Comparison of ENCODE assay signal across 13 cellular contexts in genomic region chr5:1125030-1125357, GRCh38. TPM values are rescaled to one million over a fixed set of nuclear protein-coding genes. Genes with fewer than 3 reads are reported as not detected.
DNase-seq lines count a peak whose midpoint lies in the region; ATAC-seq, FAIRE-seq and TF ChIP-seq lines count a peak whose summit lies in the region.
"Had no signal": no experiment of that assay in that cellular context is flagged by ENCODE, and none has a peak within 500 bp of the region (broad histone marks: within the 10 kb centered on the region; RNA-seq: fewer than 3 reads in every experiment).

No MANE protein-coding gene starts in this region.

- CTCF ChIA-PET in activated CD8-positive, alpha-beta memory T cell treated with anti-CD3 and anti-CD28 coated beads, Interleukin-2, amount 10 ng/mL, durations not matched to agents 7 days and 5 days (lab: Charles Lee), result interaction anchor here (0.6 kb wide), 1 partner anchor 105 kb away, joined by 3 read pairs; no protein-coding TSS in a partner anchor
- CTCF ChIA-PET in activated naive CD4-positive, alpha-beta T cell treated with anti-CD3 and anti-CD28 coated beads, Interleukin-2, amount 10 ng/mL, durations not matched to agents 7 days and 5 days (lab: Charles Lee), result interaction anchor here (0.6 kb wide), 1 partner anchor 312 kb away, joined by 3 read pairs; no protein-coding TSS in a partner anchor

- H3K36me3 ChIP-seq in gastroesophageal sphincter (no peaks in the 10 kb centered on the region), pancreas (no peaks in the 10 kb centered on the region)
- H3K36me3 ChIP-seq: thyroid gland had no signal

- no peak for TF ChIP-seq EP300 in gastroesophageal sphincter (IDR thresholded peaks at IDR 0.05)

- H3K4me1 ChIP-seq in gastroesophageal sphincter (peaks cover 0 to 33% (median 7%) of the 10 kb centered on the region in 3 donors), pancreas (peaks cover 37 to 57% (median 48%) of the 10 kb centered on the region in 3 donors)

- no peaks in the 10 kb centered on the region for H3K4me1 Mint-ChIP-seq in activated CD8-positive, alpha-beta memory T cell treated with anti-CD3 and anti-CD28 coated beads, Interleukin-2, amount 10 ng/mL, durations not matched to agents 7 days and 5 days
- no peaks in the 10 kb centered on the region for H3K4me1 Mint-ChIP-seq in activated naive CD4-positive, alpha-beta T cell treated with anti-CD3 and anti-CD28 coated beads, Interleukin-2, amount 10 ng/mL, durations not matched to agents 7 days and 5 days

- intact Hi-C loops in pancreas (cut with DNase I), result no loop called here

- no peak for TF ChIP-seq POLR2A in gastroesophageal sphincter (IDR thresholded peaks at IDR 0.05)

- TF ChIP-seq CTCF in gastroesophageal sphincter (IDR thresholded peaks at IDR 0.05) (no peak), pancreas (IDR thresholded peaks at IDR 0.05) (no peak)

- WGBS in gastroesophageal sphincter (ENCODE audit: low coverage in 1 of 2), 2 donors, result 24 to 68% methylated on average over 6 of the region's 6 CpGs
- 24 to 26% methylated on average over 6 of the region's 6 CpGs for WGBS in pancreas, 2 donors

- no peaks in the 10 kb centered on the region for H3K27me3 Mint-ChIP-seq in activated CD8-positive, alpha-beta memory T cell treated with anti-CD3 and anti-CD28 coated beads, Interleukin-2, amount 10 ng/mL, durations not matched to agents 7 days and 5 days
- H3K27me3 Mint-ChIP-seq in activated naive CD4-positive, alpha-beta T cell treated with anti-CD3 and anti-CD28 coated beads, Interleukin-2, amount 10 ng/mL, durations not matched to agents 7 days and 5 days, result peaks cover 58% of the 10 kb centered on the region

- H3K27me3 ChIP-seq in gastroesophageal sphincter, result no peaks in the 10 kb centered on the region
- no peaks in the 10 kb centered on the region for H3K27me3 ChIP-seq in pancreas
- H3K27me3 ChIP-seq: thyroid gland had no signal

- no peaks in the 10 kb centered on the region for H3K36me3 Mint-ChIP-seq in activated CD8-positive, alpha-beta memory T cell treated with anti-CD3 and anti-CD28 coated beads, Interleukin-2, amount 10 ng/mL, durations not matched to agents 7 days and 5 days
- no peaks in the 10 kb centered on the region for H3K36me3 Mint-ChIP-seq in activated naive CD4-positive, alpha-beta T cell treated with anti-CD3 and anti-CD28 coated beads, Interleukin-2, amount 10 ng/mL, durations not matched to agents 7 days and 5 days

- H3K9me3 Mint-ChIP-seq in activated CD8-positive, alpha-beta memory T cell treated with anti-CD3 and anti-CD28 coated beads, Interleukin-2, amount 10 ng/mL, durations not matched to agents 7 days and 5 days (ENCODE audit: low read depth), result no peaks in the 10 kb centered on the region
- H3K9me3 Mint-ChIP-seq in activated naive CD4-positive, alpha-beta T cell treated with anti-CD3 and anti-CD28 coated beads, Interleukin-2, amount 10 ng/mL, durations not matched to agents 7 days and 5 days, result no peaks in the 10 kb centered on the region

- in situ Hi-C loops in SK-MEL-5 (cut with HindIII; ENCODE audit: low pct_unique_long_range_greater_than_20kb, low sequenced_read_pairs), result no loop called here

- no peak for FAIRE-seq in pancreas (lab: Jason Lieb, UNC)
- FAIRE-seq: colon had no signal

- ATAC-seq in gastroesophageal sphincter (peak; percentile 92), pancreas (peak; percentile 44 to 60 (median 53)), HG03139 (IDR thresholded peaks at IDR 0.05; ENCODE audit: unreplicated experiment) (no peak)
- no peak for ATAC-seq in activated CD8-positive, alpha-beta memory T cell treated with anti-CD3 and anti-CD28 coated beads, Interleukin-2, amount 10 ng/mL, durations not matched to agents 7 days and 5 days

- no peak overlapping the region for H3K27ac Mint-ChIP-seq in activated CD8-positive, alpha-beta memory T cell treated with anti-CD3 and anti-CD28 coated beads, Interleukin-2, amount 10 ng/mL, durations not matched to agents 7 days and 5 days
- H3K27ac Mint-ChIP-seq in activated naive CD4-positive, alpha-beta T cell treated with anti-CD3 and anti-CD28 coated beads, Interleukin-2, amount 10 ng/mL, durations not matched to agents 7 days and 5 days, result no peak overlapping the region

- no peaks in the 10 kb centered on the region for H3K9me3 ChIP-seq in gastroesophageal sphincter
- H3K9me3 ChIP-seq in pancreas, result no peaks in the 10 kb centered on the region
- H3K9me3 ChIP-seq: thyroid gland had no signal

- DNase-seq in DMS 273 (lab: John Stamatoyannopoulos, UW; ENCODE audit: unreplicated experiment) (peak; percentile 89), SK-MEL-5 (ENCODE audit: low read depth, low spot score) (peak; percentile 22), pancreas (peak in 5 of 6 donors; percentile 46 to 77 (median 71)), NCI-H2107 (lab: John Stamatoyannopoulos, UW) (no peak)
- DNase-seq in activated CD8-positive, alpha-beta memory T cell treated with anti-CD3 and anti-CD28 coated beads, Interleukin-2, amount 10 ng/mL, durations not matched to agents 7 days and 5 days, result no peak
- no peak for DNase-seq in activated naive CD4-positive, alpha-beta T cell treated with anti-CD3 and anti-CD28 coated beads, Interleukin-2, amount 10 ng/mL, durations not matched to agents 7 days and 5 days
- DNase-seq: activated effector memory CD4-positive, alpha-beta T cell treated with anti-CD3 and anti-CD28 coated beads, Interleukin-2, amount 50 U/mL, for 16 hours; NCI-H774; thyroid gland had no signal

- H3K4me3 ChIP-seq in gastroesophageal sphincter (no peak overlapping the region), pancreas (peak overlapping the region in 1 of 4 donors; percentile 12)
- H3K4me3 ChIP-seq: BLaER1, thyroid gland had no signal

- H3K4me3 Mint-ChIP-seq in activated CD8-positive, alpha-beta memory T cell treated with anti-CD3 and anti-CD28 coated beads, Interleukin-2, amount 10 ng/mL, durations not matched to agents 7 days and 5 days, result no peak overlapping the region
- H3K4me3 Mint-ChIP-seq in activated naive CD4-positive, alpha-beta T cell treated with anti-CD3 and anti-CD28 coated beads, Interleukin-2, amount 10 ng/mL, durations not matched to agents 7 days and 5 days, result no peak overlapping the region

- H3K27ac ChIP-seq in gastroesophageal sphincter (peak overlapping the region in 3 of 4 donors; percentile 9 to 58 (median 54)), pancreas (peak overlapping the region in 2 of 4 donors; percentile 13 to 37)
- H3K27ac ChIP-seq: BLaER1, thyroid gland had no signal

RNA-seq across cellular contexts. Expression of gene SLC12A7, which starts 13.1 kb away (rescaled TPM):
- 11.6 and 12.1 TPM in 2 replicates for total RNA-seq in SK-MEL-5 (2014; rRNA removed; shearing (Covaris generic))
- 29.5 and 31.4 TPM in 2 replicates for polyA plus RNA-seq in SK-MEL-5 (2015; cell fraction: cytosol; rRNA removed)
- 114 and 127 TPM in 2 replicates for polyA plus RNA-seq in SK-MEL-5 (2015; cell fraction: nucleus; rRNA removed)
- 10 to 100 TPM; 18.8 to 28.7 (median 24.5) TPM for total RNA-seq in gastroesophageal sphincter
- 10 to 100 TPM; 17.4 to 56.5 (median 32.1) TPM for total RNA-seq in pancreas
- 10 to 100 TPM; 40.0 to 44.9 TPM for polyA plus RNA-seq in pancreas
- 10 to 100 TPM in 1 of 2 experiments, 1 to 10 TPM in 1; 6.6 to 12.2 TPM for total RNA-seq in activated CD8-positive, alpha-beta memory T cell treated with anti-CD3 and anti-CD28 coated beads, Interleukin-2, amount 10 ng/mL, durations not matched to agents 7 days and 5 days

Comparison
In these comparisons a context has a peak if more than half of its experiments do, and no peak if none do; other contexts are left out.
1. DNase-seq: peak in DMS 273 (single experiment), SK-MEL-5 (single experiment) and pancreas (5 of 6); none in activated CD8-positive, alpha-beta memory T cell treated with anti-CD3 and anti-CD28 coated beads, Interleukin-2, amount 10 ng/mL, durations not matched to agents 7 days and 5 days (single experiment), NCI-H2107 (single experiment) and activated naive CD4-positive, alpha-beta T cell treated with anti-CD3 and anti-CD28 coated beads, Interleukin-2, amount 10 ng/mL, durations not matched to agents 7 days and 5 days (single experiment).
2. ATAC-seq: peak in gastroesophageal sphincter (single experiment) and pancreas (4 of 4); none in HG03139 (single experiment) and activated CD8-positive, alpha-beta memory T cell treated with anti-CD3 and anti-CD28 coated beads, Interleukin-2, amount 10 ng/mL, durations not matched to agents 7 days and 5 days (single experiment).